In the genomic region with DNA sequence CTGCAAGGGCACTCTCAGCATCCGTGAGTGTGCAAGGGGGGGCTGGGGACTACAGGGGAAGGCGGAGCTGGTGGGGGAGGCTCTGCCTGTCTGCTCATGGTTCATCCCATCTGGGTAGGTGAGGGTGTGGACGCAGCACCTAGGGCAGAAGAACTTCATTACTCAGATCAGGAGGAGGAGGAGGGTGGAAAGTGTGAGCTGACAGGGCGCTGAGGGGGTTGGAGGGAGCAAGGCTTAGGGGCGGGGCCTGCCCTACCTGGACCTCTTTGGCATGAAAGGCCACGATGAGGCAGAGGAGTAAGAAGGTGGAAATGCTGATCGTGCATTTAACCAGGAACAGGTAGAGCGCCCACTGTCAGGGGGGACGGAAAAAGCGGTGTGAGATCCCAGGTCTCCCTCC, we compare ENCODE assay signal across 12 cellular contexts. TPM values are rescaled to one million over a fixed set of nuclear protein-coding genes. Genes with fewer than 3 reads are reported as not detected.
DNase-seq lines count a peak whose midpoint lies in the region; ATAC-seq and TF ChIP-seq lines count a peak whose summit lies in the region.
"Had no signal": no experiment of that assay in that cellular context is flagged by ENCODE, and none has a peak within 500 bp of the region (broad histone marks: within the 10 kb centered on the region; RNA-seq: fewer than 3 reads in every experiment).

No MANE protein-coding gene starts in this region.

- H3K4me1 ChIP-seq in naive thymus-derived CD4-positive, alpha-beta T cell (ENCODE audit: control insufficient read depth in 2 of 2, insufficient read depth in 2 of 2, low read length in 2 of 2), result peaks cover 23 to 36% of the 10 kb centered on the region in 2 donors
- H3K4me1 ChIP-seq in suprapubic skin (peaks cover 40% of the 10 kb centered on the region), mucosa of descending colon (ENCODE audit: low read depth) (peaks cover 34% of the 10 kb centered on the region)

- H3K4me3 ChIP-seq in naive thymus-derived CD4-positive, alpha-beta T cell (ENCODE audit: low read length), result no peak overlapping the region
- H3K4me3 ChIP-seq in suprapubic skin (no peak overlapping the region), mucosa of descending colon (no peak overlapping the region)

- POLR2A ChIA-PET in naive thymus-derived CD4-positive, alpha-beta T cell (lab: Charles Lee), result interaction anchor here (5.7 to 7.9 kb wide), 2 partner anchors 11 to 22 kb away, joined by 28 to 100 read pairs; partner anchors contain the start of gene SMG9

- H3K27ac ChIP-seq in naive thymus-derived CD4-positive, alpha-beta T cell (ENCODE audit: low read depth, low read length), result peak overlapping the region; percentile 71
- H3K27ac ChIP-seq in suprapubic skin, result peak overlapping the region; percentile 72

- H3K27ac Mint-ChIP-seq in naive thymus-derived CD4-positive, alpha-beta T cell, result peak overlapping the region in 8 of 9 donors; percentile 72 to 96 (median 92)
- no peak overlapping the region for H3K27ac Mint-ChIP-seq in HFFc6

- H3K9me3 Mint-ChIP-seq in naive thymus-derived CD4-positive, alpha-beta T cell, result peaks cover 0 to 2% (median 0%) of the 10 kb centered on the region in 11 donors
- no peaks in the 10 kb centered on the region for H3K9me3 Mint-ChIP-seq in HFFc6
- H3K9me3 Mint-ChIP-seq: neural crest cell had no signal

- H3K4me1 Mint-ChIP-seq in naive thymus-derived CD4-positive, alpha-beta T cell, result peaks cover 46 to 61% (median 51%) of the 10 kb centered on the region in 7 donors
- peaks cover 37% of the 10 kb centered on the region for H3K4me1 Mint-ChIP-seq in HFFc6 (ENCODE audit: low read depth)

- no peaks in the 10 kb centered on the region for H3K27me3 ChIP-seq in naive thymus-derived CD4-positive, alpha-beta T cell (ENCODE audit: control insufficient read depth in 2 of 2, insufficient read depth in 2 of 2, low read length in 2 of 2)
- no peaks in the 10 kb centered on the region for H3K27me3 ChIP-seq in suprapubic skin

- H3K9me3 ChIP-seq in naive thymus-derived CD4-positive, alpha-beta T cell (ENCODE audit: control insufficient read depth in 2 of 3, low read length in 3 of 3), result no peaks in the 10 kb centered on the region
- H3K9me3 ChIP-seq in suprapubic skin (no peaks in the 10 kb centered on the region), mucosa of descending colon (no peaks in the 10 kb centered on the region)

- no peak for TF ChIP-seq EP300 in suprapubic skin (IDR thresholded peaks at IDR 0.05)

- H3K36me3 ChIP-seq in naive thymus-derived CD4-positive, alpha-beta T cell (ENCODE audit: control insufficient read depth in 2 of 3, insufficient read depth in 3 of 3, low read length in 3 of 3), result peaks cover 0 to 20% (median 0%) of the 10 kb centered on the region in 3 experiments
- H3K36me3 ChIP-seq in suprapubic skin, result no peaks in the 10 kb centered on the region
- H3K36me3 ChIP-seq in mucosa of descending colon (ENCODE audit: low read depth), result no peaks in the 10 kb centered on the region

- CTCF ChIA-PET in naive thymus-derived CD4-positive, alpha-beta T cell (lab: Charles Lee), result interaction anchor here (1.5 to 2.6 kb wide), 3 partner anchors 10 to 31 kb away, joined by 7 to 12 read pairs (median 11); no protein-coding TSS in a partner anchor

- peak; percentile 80 for DNase-seq in activated naive CD4-positive, alpha-beta T cell treated with Interleukin-2 at 50 U/mL for 16 hours
- no peak for DNase-seq in activated naive CD4-positive, alpha-beta T cell (lab: John Stamatoyannopoulos, UW)
- peak; percentile 80 for DNase-seq in activated CD8-positive, alpha-beta memory T cell treated with anti-CD3 and anti-CD28 coated beads, Interleukin-2, amount 50 U/mL, for 48 hours
- DNase-seq in naive thymus-derived CD4-positive, alpha-beta T cell, result peak in 1 of 9 donors; percentile 65
- DNase-seq in suprapubic skin (ENCODE audit: low spot score in 2 of 2) (no peak), mucosa of descending colon (no peak), posterior vena cava (ENCODE audit: low spot score) (no peak), HFFc6 (no peak)
- DNase-seq: GF-D8, NCI-H1092 treated with DMSO at 0.1 percent for 48 hours, T-helper 9 cell had no signal

- 77% methylated on average over 10 of the region's 10 CpGs for WGBS in suprapubic skin

- ATAC-seq in naive thymus-derived CD4-positive, alpha-beta T cell, result no peak
- ATAC-seq in mucosa of descending colon, result no peak

- H3K27me3 Mint-ChIP-seq in naive thymus-derived CD4-positive, alpha-beta T cell, result no peaks in the 10 kb centered on the region
- H3K27me3 Mint-ChIP-seq in HFFc6 (ENCODE audit: insufficient read depth), result peaks cover 3% of the 10 kb centered on the region

- intact Hi-C loops in naive thymus-derived CD4-positive, alpha-beta T cell (cut with micrococcal nuclease), result no loop called here
- intact Hi-C loops in mucosa of descending colon (cut with DNase I, micrococcal nuclease) (no loop called here), posterior vena cava (cut with DNase I) (no loop called here)

- H3K36me3 Mint-ChIP-seq in naive thymus-derived CD4-positive, alpha-beta T cell, result peaks cover 0 to 17% (median 0%) of the 10 kb centered on the region in 5 donors
- H3K36me3 Mint-ChIP-seq in HFFc6 (ENCODE audit: low read depth), result no peaks in the 10 kb centered on the region

- TF ChIP-seq CTCF in suprapubic skin (IDR thresholded peaks at IDR 0.05), result no peak
- no peak for TF ChIP-seq CTCF in mucosa of descending colon (IDR thresholded peaks at IDR 0.05)
- no peak for TF ChIP-seq CTCF in HFFc6 (IDR thresholded peaks at IDR 0.05)

- no peak for TF ChIP-seq POLR2A in suprapubic skin (IDR thresholded peaks at IDR 0.05)

- H3K4me3 Mint-ChIP-seq in naive thymus-derived CD4-positive, alpha-beta T cell, result peak overlapping the region in 9 of 10 donors; percentile 58 to 87 (median 75)
- H3K4me3 Mint-ChIP-seq in HFFc6, result no peak overlapping the region

RNA-seq across cellular contexts. Expression of gene KCNN4, which starts 4.5 kb away (rescaled TPM):
- 10 to 100 TPM; 12.8 to 53.4 (median 18.8) TPM for total RNA-seq in naive thymus-derived CD4-positive, alpha-beta T cell
- 10 to 100 TPM in 1 of 2 donors, 1 to 10 TPM in 1; 8.1 to 16.0 TPM for polyA plus RNA-seq in naive thymus-derived CD4-positive, alpha-beta T cell
- total RNA-seq in suprapubic skin (10 to 100 TPM; 26.4 to 77.9 (median 48.2) TPM), mucosa of descending colon (10 to 100 TPM; 14.9 to 36.2 (median 36.1) TPM), posterior vena cava (1 to 10 TPM; 4.0 to 5.8 TPM)
- 1 to 10 TPM in 2 of 6 experiments, under 1 TPM in 4; 0.53 to 3.1 (median 0.81) TPM for total RNA-seq in HFFc6 (2021; fragmentation: NEBNext Ultra II Directional; extraction: Animal tissue kit (Norgen Biotek cat#: 25700))

RNA-seq across cellular contexts. Expression of gene SMG9, which starts 21.5 kb away (rescaled TPM):
- total RNA-seq in naive thymus-derived CD4-positive, alpha-beta T cell, result 10 to 100 TPM; 48.5 to 75.9 (median 53.9) TPM
- 1 to 10 TPM; 7.9 to 9.8 TPM for polyA plus RNA-seq in naive thymus-derived CD4-positive, alpha-beta T cell
- 10 to 100 TPM; 21.5 to 44.4 (median 30.1) TPM for total RNA-seq in suprapubic skin
- total RNA-seq in mucosa of descending colon, result 10 to 100 TPM; 32.2 to 41.4 (median 34.7) TPM
- total RNA-seq in posterior vena cava, result 10 to 100 TPM; 35.3 to 40.4 TPM
- 10 to 100 TPM; 29.8 to 39.4 (median 32.0) TPM for total RNA-seq in HFFc6 (2021; fragmentation: NEBNext Ultra II Directional; extraction: Animal tissue kit (Norgen Biotek cat#: 25700))

RNA-seq across cellular contexts. Expression of gene LYPD5, which starts 26.0 kb away (rescaled TPM):
- under 1 TPM in 4 of 5 experiments, not detected in 1; 0.19 to 0.89 (median 0.61) TPM for total RNA-seq in naive thymus-derived CD4-positive, alpha-beta T cell
- polyA plus RNA-seq in naive thymus-derived CD4-positive, alpha-beta T cell, result under 1 TPM; 0.28 to 0.34 TPM
- total RNA-seq in suprapubic skin (100 to 1,000 TPM in 1 of 4 donors, 10 to 100 TPM in 3; 48.5 to 114 (median 98.5) TPM), mucosa of descending colon (1 to 10 TPM in 2 of 3 donors, under 1 TPM in 1; 0.61 to 4.8 (median 3.9) TPM), posterior vena cava (1 to 10 TPM; 2.5 to 4.0 TPM)
- total RNA-seq in HFFc6 (2021; fragmentation: NEBNext Ultra II Directional; extraction: Animal tissue kit (Norgen Biotek cat#: 25700)), result under 1 TPM in 5 of 6 experiments, not detected in 1; 0.11 to 0.81 (median 0.34) TPM
- total RNA-seq: neural crest cell had no signal

RNA-seq across cellular contexts. Expression of gene ZNF283, which starts 50.8 kb away (rescaled TPM):
- 10 to 100 TPM in 2 of 5 experiments, 1 to 10 TPM in 3; 4.3 to 24.4 (median 7.7) TPM for total RNA-seq in naive thymus-derived CD4-positive, alpha-beta T cell
- 1 to 10 TPM; 2.2 to 3.7 TPM for polyA plus RNA-seq in naive thymus-derived CD4-positive, alpha-beta T cell
- 10 to 100 TPM in 2 of 4 donors, 1 to 10 TPM in 2; 4.7 to 26.4 (median 10.0) TPM for total RNA-seq in suprapubic skin
- total RNA-seq in mucosa of descending colon, result 10 to 100 TPM in 2 of 3 donors, 1 to 10 TPM in 1; 7.6 to 21.8 (median 14.1) TPM
- 1 to 10 TPM; 9.7 to 9.8 TPM for total RNA-seq in posterior vena cava
- total RNA-seq in HFFc6 (2021; fragmentation: NEBNext Ultra II Directional; extraction: Animal tissue kit (Norgen Biotek cat#: 25700)), result 1 to 10 TPM; 5.7 to 9.0 (median 7.9) TPM

Comparison
In these comparisons a context has a peak if more than half of its experiments do, and no peak if none do; other contexts are left out.
1. DNase-seq: peak in activated naive CD4-positive, alpha-beta T cell treated with Interleukin-2 at 50 U/mL for 16 hours (single experiment) and activated CD8-positive, alpha-beta memory T cell treated with anti-CD3 and anti-CD28 coated beads, Interleukin-2, amount 50 U/mL, for 48 hours (single experiment); none in activated naive CD4-positive, alpha-beta T cell (0 of 4), suprapubic skin (0 of 2), mucosa of descending colon (0 of 3), posterior vena cava (single experiment) and HFFc6 (single experiment).
2. RNA of gene LYPD5, which starts 26.0 kb away (total RNA-seq): 48.5 to 114 TPM in suprapubic skin; 2.5 to 4.0 TPM in posterior vena cava, 0.61 to 4.8 TPM in mucosa of descending colon, 0.19 to 0.89 TPM in naive thymus-derived CD4-positive, alpha-beta T cell and 0.11 to 0.81 TPM in HFFc6; every median in the first group is over 4 times any median in the second.